In genomic region chr21:34374940-34375618, GRCh38 we compare ENCODE assay signal across 8 cellular contexts. TPM values are rescaled to one million over a fixed set of nuclear protein-coding genes. Genes with fewer than 3 reads are reported as not detected.
DNase-seq lines count a peak whose midpoint lies in the region; ATAC-seq and TF ChIP-seq lines count a peak whose summit lies in the region.
"Not testable (repeated sequence)": the region's sequence is repeated elsewhere in the genome, so short reads cannot be mapped to it uniquely, and the experiment has no call there.

A gene with protein sequence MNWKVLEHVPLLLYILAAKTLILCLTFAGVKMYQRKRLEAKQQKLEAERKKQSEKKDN (plus strand): TSS chr21:34375507. CDS start chr21:34379505, 3,998 bp downstream.

- H3K4me3 Mint-ChIP-seq in activated T-cell treated with anti-CD3 and anti-CD28 coated beads, Interleukin-2, amount 50 U/mL, for 72 hours; neural crest cell: not testable (repeated sequence)

- POLR2A ChIA-PET in AG04450 (lab: Yijun Ruan, JAX): not testable (repeated sequence)

- ATAC-seq in GM19023 (IDR thresholded peaks at IDR 0.05; ENCODE audit: unreplicated experiment) (peak; percentile 92), GM21717 (IDR thresholded peaks at IDR 0.05; ENCODE audit: unreplicated experiment) (peak; percentile 91), HG03039 (IDR thresholded peaks at IDR 0.05; ENCODE audit: unreplicated experiment) (peak; percentile 86), HG03575 (IDR thresholded peaks at IDR 0.05; ENCODE audit: extremely low read depth, insufficient number of reproducible peaks, low FRiP score, unreplicated experiment) (peak; percentile 74)
- ATAC-seq in activated T-cell treated with anti-CD3 and anti-CD28 coated beads, Interleukin-2, amount 50 U/mL, for 72 hours (replicated peaks in 1 of 2): peak; percentile 95 to 96

- not testable (repeated sequence) for H3K27ac Mint-ChIP-seq in activated T-cell treated with anti-CD3 and anti-CD28 coated beads, Interleukin-2, amount 50 U/mL, for 72 hours; neural crest cell (ENCODE audit: unreplicated experiment)

- not testable (repeated sequence) for H3K4me1 Mint-ChIP-seq in activated T-cell treated with anti-CD3 and anti-CD28 coated beads, Interleukin-2, amount 50 U/mL, for 72 hours (ENCODE audit: low read depth); neural crest cell

- H3K4me3 ChIP-seq in AG04450 (ENCODE audit: low read depth, low read length); cardiac muscle cell: not testable (repeated sequence)

- H3K36me3 Mint-ChIP-seq in activated T-cell treated with anti-CD3 and anti-CD28 coated beads, Interleukin-2, amount 50 U/mL, for 72 hours (ENCODE audit: insufficient read depth in 2 of 2); neural crest cell (ENCODE audit: low read depth): not testable (repeated sequence)

- TF ChIP-seq CTCF in AG04450 (IDR thresholded peaks at IDR 0.05; ENCODE audit: low read depth, low read length); cardiac muscle cell (IDR thresholded peaks at IDR 0.05; ENCODE audit: low read depth, low read length); neural crest cell (conservative IDR thresholded peaks at IDR 0.05): not testable (repeated sequence)

- not testable (repeated sequence) for H3K27me3 Mint-ChIP-seq in activated T-cell treated with anti-CD3 and anti-CD28 coated beads, Interleukin-2, amount 50 U/mL, for 72 hours (ENCODE audit: low read depth); neural crest cell (ENCODE audit: low read depth)

- not testable (repeated sequence) for H3K4me1 ChIP-seq in cardiac muscle cell (ENCODE audit: low read depth)

- not testable (repeated sequence) for H3K9me3 Mint-ChIP-seq in activated T-cell treated with anti-CD3 and anti-CD28 coated beads, Interleukin-2, amount 50 U/mL, for 72 hours; neural crest cell

- H3K27ac ChIP-seq in AG04450 (ENCODE audit: low read depth, low read length); cardiac muscle cell: not testable (repeated sequence)

- not testable (repeated sequence) for H3K27me3 ChIP-seq in AG04450 (ENCODE audit: control insufficient read depth, insufficient read depth, low read length); cardiac muscle cell

- H3K36me3 ChIP-seq in cardiac muscle cell: not testable (repeated sequence)

- not testable (repeated sequence) for DNase-seq in AG04450 (ENCODE audit: low read depth, low spot score); activated T-cell treated with anti-CD3 and anti-CD28 coated beads, Interleukin-2, amount 50 U/mL, for 72 hours; cardiac muscle cell (ENCODE audit: low read depth in 1 of 2, low spot score in 1 of 2); neural crest cell (ENCODE audit: low read depth, low spot score)

- H3K9me3 ChIP-seq in AG04450 (ENCODE audit: control insufficient read depth, insufficient read depth, low read length); cardiac muscle cell (ENCODE audit: low read depth): not testable (repeated sequence)

- CTCF ChIA-PET in AG04450 (lab: Charles Lee): not testable (repeated sequence)

RNA-seq across cellular contexts. Expression of the gene that starts here (rescaled TPM):
- polyA plus RNA-seq in AG04450 (2011; rRNA removed): 7.5 and 15.1 TPM in 2 replicates
- polyA minus RNA-seq in AG04450 (2011; rRNA and poly(A)+ RNA removed): 4.4 and 6.5 TPM in 2 replicates
- total RNA-seq in activated T-cell treated with anti-CD3 and anti-CD28 coated beads, Interleukin-2, amount 50 U/mL, for 72 hours: 10 to 100 TPM in 1 of 2 donors, 1 to 10 TPM in 1; 6.6 to 33.5 TPM
- 13.9 and 17.4 TPM in 2 replicates for total RNA-seq in cardiac muscle cell
- 7.3 and 11.0 TPM in 2 replicates for polyA plus RNA-seq in cardiac muscle cell
- 16.7 and 17.0 TPM in 2 replicates for total RNA-seq in neural crest cell
